Comparison of ENCODE assay signal across 13 cellular contexts in genomic region chr6:35214869-35215664, GRCh38. TPM values are rescaled to one million over a fixed set of nuclear protein-coding genes. Genes with fewer than 3 reads are reported as not detected.
DNase-seq lines count a peak whose midpoint lies in the region; ATAC-seq and FAIRE-seq lines count a peak whose summit lies in the region.
"Had no signal": no experiment of that assay in that cellular context is flagged by ENCODE, and none has a peak within 500 bp of the region (broad histone marks: within the 10 kb centered on the region; RNA-seq: fewer than 3 reads in every experiment).

No MANE protein-coding gene starts in this region.

- peak overlapping the region; percentile 65 for H3K4me3 ChIP-seq in iPS-11a (ENCODE audit: low read depth, low read length)
- H3K4me3 ChIP-seq in rectal smooth muscle tissue (ENCODE audit: low read length) = peak overlapping the region; percentile 60
- H3K4me3 ChIP-seq in small intestine (ENCODE audit: low read depth in 1 of 2, low read length in 2 of 2) = no peak overlapping the region

- H3K9me3 Mint-ChIP-seq in activated T-helper 17 cell treated with anti-CD3 and anti-CD28 coated beads, Interleukin-2, amount 50 U/mL, for 72 hours = no peaks in the 10 kb centered on the region
- H3K9me3 Mint-ChIP-seq: IgD-negative memory B cell had no signal

- H3K36me3 ChIP-seq in rectal smooth muscle tissue (ENCODE audit: control insufficient read depth, insufficient read depth, low read length) (no peaks in the 10 kb centered on the region), small intestine (ENCODE audit: control insufficient read depth in 2 of 2, insufficient read depth in 2 of 2, low read length in 2 of 2) (no peaks in the 10 kb centered on the region)

- H3K9ac ChIP-seq in rectal smooth muscle tissue (ENCODE audit: low read length) = no peak overlapping the region

- peak overlapping the region; percentile 15 for H3K4me3 Mint-ChIP-seq in activated T-helper 17 cell treated with anti-CD3 and anti-CD28 coated beads, Interleukin-2, amount 50 U/mL, for 72 hours

- no peak for ATAC-seq in activated T-helper 17 cell treated with anti-CD3 and anti-CD28 coated beads, Interleukin-2, amount 50 U/mL, for 72 hours (replicated peaks)
- no peak for ATAC-seq in HG03139 (IDR thresholded peaks at IDR 0.05; ENCODE audit: unreplicated experiment)

- no peaks in the 10 kb centered on the region for H3K4me1 Mint-ChIP-seq in activated T-helper 17 cell treated with anti-CD3 and anti-CD28 coated beads, Interleukin-2, amount 50 U/mL, for 72 hours

- H3K27ac ChIP-seq in rectal smooth muscle tissue (ENCODE audit: low read depth, low read length) (no peak overlapping the region), small intestine (ENCODE audit: low read depth in 1 of 2, low read length in 1 of 2) (no peak overlapping the region)
- H3K27ac ChIP-seq: skin epidermis had no signal

- no peak for FAIRE-seq in small intestine (lab: Jason Lieb, UNC)
- FAIRE-seq: colon had no signal

- H3K27me3 Mint-ChIP-seq in activated T-helper 17 cell treated with anti-CD3 and anti-CD28 coated beads, Interleukin-2, amount 50 U/mL, for 72 hours = peaks cover 51% of the 10 kb centered on the region

- peaks cover 2% of the 10 kb centered on the region for H3K27me3 ChIP-seq in rectal smooth muscle tissue (ENCODE audit: control insufficient read depth, insufficient read depth, low read length)
- peaks cover 0 to 20% of the 10 kb centered on the region in 2 donors for H3K27me3 ChIP-seq in small intestine (ENCODE audit: control insufficient read depth in 2 of 2, insufficient read depth in 2 of 2, low read length in 2 of 2)

- H3K4me1 ChIP-seq in rectal smooth muscle tissue (ENCODE audit: control insufficient read depth, insufficient read depth, low read length) = no peaks in the 10 kb centered on the region
- no peaks in the 10 kb centered on the region for H3K4me1 ChIP-seq in small intestine (ENCODE audit: control insufficient read depth in 2 of 2, insufficient read depth in 1 of 2, low read depth in 1 of 2, low read length in 1 of 2)

- no peaks in the 10 kb centered on the region for H3K9me3 ChIP-seq in small intestine (ENCODE audit: control insufficient read depth, low read depth)

- H3K36me3 Mint-ChIP-seq in activated T-helper 17 cell treated with anti-CD3 and anti-CD28 coated beads, Interleukin-2, amount 50 U/mL, for 72 hours (ENCODE audit: low read depth) = no peaks in the 10 kb centered on the region

- H3K27ac Mint-ChIP-seq in activated T-helper 17 cell treated with anti-CD3 and anti-CD28 coated beads, Interleukin-2, amount 50 U/mL, for 72 hours = no peak overlapping the region
- H3K27ac Mint-ChIP-seq: IgD-negative memory B cell had no signal

- 44 to 58% (median 46%) methylated on average over 18 of the region's 18 CpGs for WGBS in small intestine, 3 donors

- DNase-seq in ELF-1 (ENCODE audit: low read depth, low spot score) (peak; percentile 47), small intestine (no peak), NCI-H748 treated with DMSO at 0.1 percent for 48 hours (lab: John Stamatoyannopoulos, UW) (no peak), NCI-H446 (lab: John Stamatoyannopoulos, UW) (no peak)
- DNase-seq: GDM1, NCI-H226 had no signal

RNA-seq across cellular contexts. Expression of gene SCUBE3, which starts 1.3 kb away (rescaled TPM):
- under 1 TPM in 1 of 2 donors, not detected in 1; 0.05 TPM for total RNA-seq in activated T-helper 17 cell treated with anti-CD3 and anti-CD28 coated beads, Interleukin-2, amount 50 U/mL, for 72 hours
- polyA plus RNA-seq in small intestine = under 1 TPM in 1 of 3 donors, not detected in 2; 0.12 TPM

RNA-seq across cellular contexts. Expression of gene ZNF76, which starts 44.5 kb away (rescaled TPM):
- total RNA-seq in activated T-helper 17 cell treated with anti-CD3 and anti-CD28 coated beads, Interleukin-2, amount 50 U/mL, for 72 hours = 10 to 100 TPM; 44.3 to 53.2 TPM
- polyA plus RNA-seq in small intestine = 10 to 100 TPM; 16.2 to 24.8 (median 24.0) TPM

Comparison
In these comparisons a context has a peak if more than half of its experiments do, and no peak if none do; other contexts are left out.
1. H3K4me3 ChIP-seq: peak in iPS-11a (single experiment) and rectal smooth muscle tissue (single experiment); none in small intestine (0 of 2).